In the genomic region with DNA sequence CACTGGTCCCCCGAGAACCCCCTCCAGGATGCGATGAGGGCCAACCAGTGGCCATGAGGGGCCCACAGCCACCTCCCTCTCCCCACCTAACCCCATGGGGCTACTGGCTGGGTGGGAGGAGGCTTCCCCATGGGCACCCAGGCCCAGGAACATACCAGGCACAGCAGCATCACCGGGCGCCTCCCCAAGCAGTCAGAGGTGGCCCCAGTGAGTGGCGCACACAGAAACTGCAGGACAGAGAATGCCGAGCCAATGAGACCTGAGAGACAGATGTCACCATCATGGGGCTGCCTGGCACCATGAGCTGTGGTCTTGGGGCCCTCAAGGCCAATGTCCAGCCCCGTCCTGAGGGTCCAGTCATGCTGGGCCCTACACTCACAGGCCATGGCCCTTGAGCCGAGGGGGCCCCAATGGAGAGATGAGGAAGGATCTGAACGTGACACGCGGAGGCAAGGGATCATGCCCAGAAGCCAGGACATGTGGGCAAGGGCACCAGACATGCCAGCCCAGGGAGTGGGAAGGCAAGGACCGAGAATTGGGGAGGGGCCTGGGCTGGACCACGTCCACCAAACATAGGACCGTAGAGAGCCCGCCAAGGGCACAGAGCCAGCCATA, we compare ENCODE assay signal across 8 cellular contexts. TPM values are rescaled to one million over a fixed set of nuclear protein-coding genes. Genes with fewer than 3 reads are reported as not detected.
DNase-seq lines count a peak whose midpoint lies in the region; ATAC-seq, FAIRE-seq and TF ChIP-seq lines count a peak whose summit lies in the region.

No MANE protein-coding gene starts in this region.

- POLR2A ChIA-PET in activated CD8-positive, alpha-beta T cell treated with anti-CD3 and anti-CD28 coated beads, Interleukin-2, amount 10 ng/mL, durations not matched to agents 7 days and 5 days (lab: Charles Lee), result no interaction called here

- no peak for TF ChIP-seq CTCF in HL-60 (IDR thresholded peaks at IDR 0.05; ENCODE audit: insufficient read depth, low read length)
- TF ChIP-seq CTCF in cardiac muscle cell (IDR thresholded peaks at IDR 0.05; ENCODE audit: low read depth, low read length), result no peak

- H3K4me3 ChIP-seq in HL-60 (replicated peaks; ENCODE audit: insufficient read depth, low read length) (peak overlapping the region; percentile 75), cardiac muscle cell (no peak overlapping the region)

- H3K36me3 Mint-ChIP-seq in activated CD8-positive, alpha-beta T cell treated with anti-CD3 and anti-CD28 coated beads, Interleukin-2, amount 10 ng/mL, durations not matched to agents 7 days and 5 days (ENCODE audit: low read depth), result peaks cover 55% of the 10 kb centered on the region
- H3K36me3 Mint-ChIP-seq in stimulated activated memory B cell treated with anti-CD40 and anti-IgM and Interleukin-4, amounts not matched to agents 10 μg/mL and 1 μg/mL and 100 μg/mL, for 72 hours, result peaks cover 46% of the 10 kb centered on the region

- CTCF ChIA-PET in activated CD8-positive, alpha-beta T cell treated with anti-CD3 and anti-CD28 coated beads, Interleukin-2, amount 10 ng/mL, durations not matched to agents 7 days and 5 days (lab: Charles Lee), result interaction anchor here (1.3 kb wide), 1 partner anchor 10 kb away, joined by 4 read pairs; no protein-coding TSS in a partner anchor

- no peaks in the 10 kb centered on the region for H3K9me3 Mint-ChIP-seq in activated CD8-positive, alpha-beta T cell treated with anti-CD3 and anti-CD28 coated beads, Interleukin-2, amount 10 ng/mL, durations not matched to agents 7 days and 5 days (ENCODE audit: insufficient read depth)
- no peaks in the 10 kb centered on the region for H3K9me3 Mint-ChIP-seq in stimulated activated memory B cell treated with anti-CD40 and anti-IgM and Interleukin-4, amounts not matched to agents 10 μg/mL and 1 μg/mL and 100 μg/mL, for 72 hours

- TF ChIP-seq POLR2A in H54 (IDR thresholded peaks at IDR 0.05; ENCODE audit: low read depth, low read length), result no peak

- H3K27ac ChIP-seq in HL-60 (replicated peaks) (peak overlapping the region; percentile 99), cardiac muscle cell (peak overlapping the region; percentile 54)

- peaks cover 47% of the 10 kb centered on the region for H3K4me1 Mint-ChIP-seq in activated CD8-positive, alpha-beta T cell treated with anti-CD3 and anti-CD28 coated beads, Interleukin-2, amount 10 ng/mL, durations not matched to agents 7 days and 5 days (ENCODE audit: low read depth)
- H3K4me1 Mint-ChIP-seq in stimulated activated memory B cell treated with anti-CD40 and anti-IgM and Interleukin-4, amounts not matched to agents 10 μg/mL and 1 μg/mL and 100 μg/mL, for 72 hours, result peaks cover 62% of the 10 kb centered on the region

- no peak for ATAC-seq in activated CD8-positive, alpha-beta T cell treated with anti-CD3 and anti-CD28 coated beads, Interleukin-2, amount 10 ng/mL, durations not matched to agents 7 days and 5 days
- ATAC-seq in stimulated activated memory B cell treated with anti-CD40 and anti-IgM and Interleukin-4, amounts not matched to agents 10 μg/mL and 1 μg/mL and 100 μg/mL, for 72 hours, result no peak
- ATAC-seq in GM18873 (IDR thresholded peaks at IDR 0.05; ENCODE audit: low FRiP score, unreplicated experiment), result no peak

- no peak for FAIRE-seq in H54 (lab: Jason Lieb, UNC)

- peaks cover 13% of the 10 kb centered on the region for H3K36me3 ChIP-seq in cardiac muscle cell

- peak overlapping the region; percentile 91 for H3K27ac Mint-ChIP-seq in activated CD8-positive, alpha-beta T cell treated with anti-CD3 and anti-CD28 coated beads, Interleukin-2, amount 10 ng/mL, durations not matched to agents 7 days and 5 days
- H3K27ac Mint-ChIP-seq in stimulated activated memory B cell treated with anti-CD40 and anti-IgM and Interleukin-4, amounts not matched to agents 10 μg/mL and 1 μg/mL and 100 μg/mL, for 72 hours, result peak overlapping the region; percentile 86

- peak overlapping the region; percentile 81 for H3K4me3 Mint-ChIP-seq in activated CD8-positive, alpha-beta T cell treated with anti-CD3 and anti-CD28 coated beads, Interleukin-2, amount 10 ng/mL, durations not matched to agents 7 days and 5 days
- H3K4me3 Mint-ChIP-seq in stimulated activated memory B cell treated with anti-CD40 and anti-IgM and Interleukin-4, amounts not matched to agents 10 μg/mL and 1 μg/mL and 100 μg/mL, for 72 hours, result peak overlapping the region; percentile 97

- DNase-seq in HL-60 (ENCODE audit: low read depth in 1 of 2, low spot score in 1 of 2) (peak; percentile 57 to 72), cardiac muscle cell (ENCODE audit: low read depth in 1 of 2, low spot score in 1 of 2) (no peak), SKM-1 (lab: John Stamatoyannopoulos, UW; ENCODE audit: unreplicated experiment) (no peak), H54 (ENCODE audit: insufficient read length, low spot score) (no peak), NCI-H2081 treated with DMSO at 0.1 percent for 48 hours (lab: John Stamatoyannopoulos, UW) (no peak)
- DNase-seq in activated CD8-positive, alpha-beta T cell treated with anti-CD3 and anti-CD28 coated beads, Interleukin-2, amount 10 ng/mL, durations not matched to agents 7 days and 5 days, result no peak

- H3K9me3 ChIP-seq in cardiac muscle cell (ENCODE audit: low read depth), result no peaks in the 10 kb centered on the region

- H3K27me3 ChIP-seq in HL-60 (ENCODE audit: insufficient read depth, poor library complexity, severe bottlenecking), result no peaks in the 10 kb centered on the region
- no peaks in the 10 kb centered on the region for H3K27me3 ChIP-seq in cardiac muscle cell

- peaks cover 5% of the 10 kb centered on the region for H3K4me1 ChIP-seq in cardiac muscle cell (ENCODE audit: low read depth)

- H3K27me3 Mint-ChIP-seq in activated CD8-positive, alpha-beta T cell treated with anti-CD3 and anti-CD28 coated beads, Interleukin-2, amount 10 ng/mL, durations not matched to agents 7 days and 5 days (ENCODE audit: low read depth), result no peaks in the 10 kb centered on the region
- no peaks in the 10 kb centered on the region for H3K27me3 Mint-ChIP-seq in stimulated activated memory B cell treated with anti-CD40 and anti-IgM and Interleukin-4, amounts not matched to agents 10 μg/mL and 1 μg/mL and 100 μg/mL, for 72 hours

RNA-seq across cellular contexts. Expression of a gene that starts 30.1 kb away (rescaled TPM):
- 10 to 100 TPM; 47.6 to 52.3 TPM for total RNA-seq in activated CD8-positive, alpha-beta T cell treated with anti-CD3 and anti-CD28 coated beads, Interleukin-2, amount 10 ng/mL, durations not matched to agents 7 days and 5 days
- total RNA-seq in cardiac muscle cell, result 14.4 and 19.8 TPM in 2 replicates
- 15.0 and 17.6 TPM in 2 replicates for polyA plus RNA-seq in cardiac muscle cell

RNA-seq across cellular contexts. Expression of a gene that starts 30.3 kb away (rescaled TPM):
- total RNA-seq in activated CD8-positive, alpha-beta T cell treated with anti-CD3 and anti-CD28 coated beads, Interleukin-2, amount 10 ng/mL, durations not matched to agents 7 days and 5 days, result 1 to 10 TPM; 2.2 to 2.6 TPM
- total RNA-seq in cardiac muscle cell, result 9.4 and 12.8 TPM in 2 replicates
- polyA plus RNA-seq in cardiac muscle cell, result 10.0 and 11.1 TPM in 2 replicates

Comparison
In these comparisons a context has a peak if more than half of its experiments do, and no peak if none do; other contexts are left out.
1. DNase-seq: peak in HL-60 (2 of 2); none in activated CD8-positive, alpha-beta T cell treated with anti-CD3 and anti-CD28 coated beads, Interleukin-2, amount 10 ng/mL, durations not matched to agents 7 days and 5 days (single experiment), cardiac muscle cell (0 of 2), SKM-1 (single experiment), H54 (single experiment) and NCI-H2081 treated with DMSO at 0.1 percent for 48 hours (single experiment).